Comparison of ENCODE assay signal across 1 cellular context in the genomic region with DNA sequence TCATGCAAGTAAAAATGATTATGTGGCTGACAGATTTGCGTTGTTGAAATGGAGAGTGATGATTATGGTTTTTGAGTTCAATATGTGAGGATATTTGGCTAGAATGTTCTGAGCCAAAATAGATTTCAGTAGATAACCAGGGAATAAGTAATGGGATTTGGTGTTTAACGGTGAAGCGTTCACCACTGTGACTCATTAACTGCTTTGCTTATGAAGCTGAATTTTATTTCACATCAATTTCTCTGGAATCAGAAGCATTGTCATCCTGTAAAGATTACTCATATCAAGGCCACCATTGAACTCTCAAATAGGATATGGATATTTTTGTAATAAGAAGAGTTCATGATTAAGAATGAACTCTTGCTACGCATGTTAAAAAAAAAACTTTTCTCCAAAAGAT.
TF ChIP-seq lines count a peak whose summit lies in the region.

No MANE protein-coding gene starts in this region.

TF ChIP-seq in HepG2, 621 proteins besides CTCF, POLR2A, EP300 and RAD21:
- TF ChIP-seq ONECUT2 (CRISPR knock-in tag; IDR thresholded peaks at IDR 0.05) (no peak), CREM (IDR thresholded peaks at IDR 0.05) (0 out of 2 replicates have a peak, but pooled peaks have one; percentile 13), CREM (CRISPR knock-in tag; IDR thresholded peaks at IDR 0.05) (no peak), POLR2AphosphoS5 (IDR thresholded peaks at IDR 0.05; ENCODE audit: low read depth, low read length) (peak; percentile 29), ZKSCAN8 (CRISPR knock-in tag; IDR thresholded peaks at IDR 0.05; ENCODE audit: borderline replicate concordance) (peak; percentile 5; the same call in 1 of the 2 replicates), ZNF614 (CRISPR knock-in tag; IDR thresholded peaks at IDR 0.05; ENCODE audit: borderline replicate concordance) (no peak), MLX (CRISPR knock-in tag; IDR thresholded peaks at IDR 0.05) (no peak), ZFAT (CRISPR knock-in tag; conservative IDR thresholded peaks at IDR 0.05) (no peak), MAFF (IDR thresholded peaks at IDR 0.05; ENCODE audit: low read depth, low read length) (no peak), ZNF775 (CRISPR knock-in tag; IDR thresholded peaks at IDR 0.05; ENCODE audit: borderline replicate concordance) (no peak), ZNF777 (CRISPR knock-in tag; IDR thresholded peaks at IDR 0.05) (0 out of 2 replicates have a peak, but pooled peaks have one; percentile 8), PATZ1 (CRISPR knock-in tag; IDR thresholded peaks at IDR 0.05) (no peak), AGO2 (optimal IDR thresholded peaks at IDR 0.05; ENCODE audit: low read depth, low read length) (no peak), ZNF747 (CRISPR knock-in tag; IDR thresholded peaks at IDR 0.05; ENCODE audit: borderline replicate concordance) (no peak)
- TF ChIP-seq, protein P1, sequence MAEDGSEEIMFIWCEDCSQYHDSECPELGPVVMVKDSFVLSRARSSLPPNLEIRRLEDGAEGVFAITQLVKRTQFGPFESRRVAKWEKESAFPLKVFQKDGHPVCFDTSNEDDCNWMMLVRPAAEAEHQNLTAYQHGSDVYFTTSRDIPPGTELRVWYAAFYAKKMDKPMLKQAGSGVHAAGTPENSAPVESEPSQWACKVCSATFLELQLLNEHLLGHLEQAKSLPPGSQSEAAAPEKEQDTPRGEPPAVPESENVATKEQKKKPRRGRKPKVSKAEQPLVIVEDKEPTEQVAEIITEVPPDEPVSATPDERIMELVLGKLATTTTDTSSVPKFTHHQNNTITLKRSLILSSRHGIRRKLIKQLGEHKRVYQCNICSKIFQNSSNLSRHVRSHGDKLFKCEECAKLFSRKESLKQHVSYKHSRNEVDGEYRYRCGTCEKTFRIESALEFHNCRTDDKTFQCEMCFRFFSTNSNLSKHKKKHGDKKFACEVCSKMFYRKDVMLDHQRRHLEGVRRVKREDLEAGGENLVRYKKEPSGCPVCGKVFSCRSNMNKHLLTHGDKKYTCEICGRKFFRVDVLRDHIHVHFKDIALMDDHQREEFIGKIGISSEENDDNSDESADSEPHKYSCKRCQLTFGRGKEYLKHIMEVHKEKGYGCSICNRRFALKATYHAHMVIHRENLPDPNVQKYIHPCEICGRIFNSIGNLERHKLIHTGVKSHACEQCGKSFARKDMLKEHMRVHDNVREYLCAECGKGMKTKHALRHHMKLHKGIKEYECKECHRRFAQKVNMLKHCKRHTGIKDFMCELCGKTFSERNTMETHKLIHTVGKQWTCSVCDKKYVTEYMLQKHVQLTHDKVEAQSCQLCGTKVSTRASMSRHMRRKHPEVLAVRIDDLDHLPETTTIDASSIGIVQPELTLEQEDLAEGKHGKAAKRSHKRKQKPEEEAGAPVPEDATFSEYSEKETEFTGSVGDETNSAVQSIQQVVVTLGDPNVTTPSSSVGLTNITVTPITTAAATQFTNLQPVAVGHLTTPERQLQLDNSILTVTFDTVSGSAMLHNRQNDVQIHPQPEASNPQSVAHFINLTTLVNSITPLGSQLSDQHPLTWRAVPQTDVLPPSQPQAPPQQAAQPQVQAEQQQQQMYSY (CRISPR knock-in tag; IDR thresholded peaks at IDR 0.05) = 0 out of 2 replicates have a peak, but pooled peaks have one; percentile 11
TF ChIP-seq in HepG2: peak in this region for 5.
